ENCODE assay signal across 23 cellular contexts in genomic region chr1:78856096-78856495, GRCh38.
"Had no signal": no experiment of that assay in that cellular context is flagged by ENCODE, and none has a peak within 500 bp of the region (broad histone marks: within the 10 kb centered on the region; RNA-seq: fewer than 3 reads in every experiment).

No MANE protein-coding gene starts in this region.

- H2AFZ ChIP-seq: neural progenitor cell, parathyroid adenoma had no signal

- H3K36me3 ChIP-seq: neural progenitor cell, ovary, right lobe of liver, sigmoid colon, stomach, thoracic aorta, thyroid gland, tibial nerve, upper lobe of left lung, vagina had no signal

- H3K4me2 ChIP-seq: neural progenitor cell had no signal

- ATAC-seq: psoas muscle, right cardiac atrium, right lobe of liver had no signal

- H3K27me3 ChIP-seq: neural progenitor cell, ovary, right lobe of liver, sigmoid colon, stomach, thyroid gland, tibial nerve, upper lobe of left lung, vagina had no signal

- H3K27ac ChIP-seq: neural progenitor cell, ovary, parathyroid adenoma, psoas muscle, right lobe of liver, sigmoid colon, stomach, thoracic aorta, thyroid gland, tibial nerve, upper lobe of left lung, vagina had no signal

- H3K9me3 ChIP-seq: ovary, psoas muscle, right lobe of liver, sigmoid colon, thoracic aorta, thyroid gland, upper lobe of left lung, vagina had no signal

- H3K4me1 ChIP-seq: neural progenitor cell, parathyroid adenoma, psoas muscle, right lobe of liver, sigmoid colon, stomach, thyroid gland, tibial nerve, upper lobe of left lung, vagina had no signal

- H3K9ac ChIP-seq: neural progenitor cell, parathyroid adenoma had no signal

- H3K79me2 ChIP-seq: parathyroid adenoma had no signal

- H3K4me3 ChIP-seq: neural progenitor cell, ovary, psoas muscle, right lobe of liver, sigmoid colon, stomach, thoracic aorta, thyroid gland, tibial nerve, upper lobe of left lung, vagina had no signal

- DNase-seq: occipital lobe; ovary; posterior cingulate gyrus; psoas muscle; right cardiac atrium; right lobe of liver; sigmoid colon; small intestine; stimulated activated CD4-positive, alpha-beta T cell treated with anti-CD3 and anti-CD28 coated beads, Interleukin-15, amount 100 ng/mL, for 24 hours; stimulated activated CD4-positive, alpha-beta T cell treated with anti-CD3 and anti-CD28 coated beads, Interleukin-2, amount 100 ng/mL, for 24 hours; stimulated activated CD4-positive, alpha-beta T cell treated with anti-CD3 and anti-CD28 coated beads, Interleukin-2, amount 100 ng/mL, for 48 hours; stimulated activated CD4-positive, alpha-beta T cell treated with anti-CD3 and anti-CD28 coated beads, Interleukin-4, amount 100 ng/mL, for 24 hours; stimulated activated naive B cell treated with anti-CD40 and anti-IgM and Interleukin-4, amounts not matched to agents 10 μg/mL and 1 μg/mL and 100 μg/mL, for 72 hours; stimulated activated naive CD4-positive, alpha-beta T cell treated with Interleukin-2 at 50 U/mL for 16 hours; stomach; thyroid gland; trophoblast cell; upper lobe of left lung had no signal
